In the genomic region with DNA sequence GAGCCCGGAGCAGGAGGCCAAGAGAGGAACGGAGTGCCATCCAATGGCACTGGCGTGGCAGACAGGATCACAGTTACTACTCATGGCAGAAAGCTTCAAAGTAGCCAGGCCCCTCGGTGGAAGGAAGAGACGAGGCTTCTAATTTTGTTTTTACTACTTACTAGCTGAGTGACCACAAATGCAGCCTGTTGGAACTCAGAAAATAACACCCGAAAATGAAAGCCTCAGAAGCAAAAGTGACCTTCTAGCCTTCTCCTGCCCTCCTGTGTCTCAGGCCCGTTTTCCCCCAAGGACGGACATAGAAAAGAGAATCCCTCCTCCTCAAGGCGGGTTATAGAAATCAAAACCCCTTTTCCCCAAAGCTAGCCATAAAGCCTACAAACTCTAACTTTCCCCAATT, we compare ENCODE assay signal across 34 cellular contexts. TPM values are rescaled to one million over a fixed set of nuclear protein-coding genes. Genes with fewer than 3 reads are reported as not detected.
DNase-seq lines count a peak whose midpoint lies in the region; ATAC-seq, FAIRE-seq and TF ChIP-seq lines count a peak whose summit lies in the region.
"Had no signal": no experiment of that assay in that cellular context is flagged by ENCODE, and none has a peak within 500 bp of the region (broad histone marks: within the 10 kb centered on the region; RNA-seq: fewer than 3 reads in every experiment).

No MANE protein-coding gene starts in this region.

- SMC1A ChIA-PET in GM12878 (lab: Charles Lee; ENCODE audit: uncharacterized antibody, unreplicated experiment): interaction anchor here (1.2 kb wide), 1 partner anchor 12 kb away, joined by 3 read pairs; no protein-coding TSS in a partner anchor

- DNase-seq in GM12865 (ENCODE audit: low read depth): peak; percentile 85
- DNase-seq in GM23338 (ENCODE audit: low spot score): no peak
- peak; percentile 44 for DNase-seq in GM12878 (ENCODE audit: low read depth, low spot score)
- no peak for DNase-seq in neural crest cell (ENCODE audit: low read depth, low spot score)
- no peak for DNase-seq in NCI-H345 treated with DMSO at 0.1 percent for 48 hours (lab: John Stamatoyannopoulos, UW; ENCODE audit: unreplicated experiment)
- DNase-seq in NCI-H510A treated with DMSO at 0.1 percent for 48 hours (lab: John Stamatoyannopoulos, UW): no peak
- DNase-seq in cerebellar nuclear complex (lab: John Stamatoyannopoulos, UW): no peak
- DNase-seq: activated B cell treated with CpG ODN at 0.5 μM for 24 hours; activated CD4-positive, alpha-beta memory T cell treated with anti-CD3 and anti-CD28 coated beads for 36 hours; activated naive CD8-positive, alpha-beta T cell treated with anti-CD3 and anti-CD28 coated beads for 36 hours; aorta; C1 segment of cervical spinal cord; caudate nucleus; DMS79; foreskin keratinocyte; heart left ventricle; kidney glomerular epithelial cell; lower lobe of right lung; NCI-H1048; NCI-H1694 treated with DMSO at 0.1 percent for 48 hours; NCI-H2171; NCI-H526; SJCRH30; stimulated activated CD4-positive, alpha-beta T cell treated with anti-CD3 and anti-CD28 coated beads, Interleukin-15, amount 100 ng/mL, for 24 hours; stimulated activated naive B cell treated with anti-CD40 and anti-IgM and Interleukin-4, amounts not matched to agents 10 μg/mL and 1 μg/mL and 100 μg/mL, for 72 hours; T1000; upper lobe of right lung had no signal

- H3K4me3 ChIP-seq in GM12865 (ENCODE audit: low read depth, low read length): peak overlapping the region; percentile 49
- no peak overlapping the region for H3K4me3 ChIP-seq in GM23338
- H3K4me3 ChIP-seq in GM12878: no peak overlapping the region
- H3K4me3 ChIP-seq: heart left ventricle, lower lobe of right lung, SJCRH30, upper lobe of right lung had no signal

- H3F3A ChIP-seq in GM23338 (replicated peaks; ENCODE audit: low read depth): peaks cover 9% of the 10 kb centered on the region

- peak; percentile 75 for FAIRE-seq in GM12878 (lab: Jason Lieb, UNC)
- FAIRE-seq: RCC 7860 had no signal

- peak overlapping the region; percentile 62; the same call in 1 of the 2 replicates for H3K4me2 ChIP-seq in GM23338
- peak overlapping the region; percentile 85 for H3K4me2 ChIP-seq in GM12878 (ENCODE audit: control insufficient read depth, insufficient read depth)

- peak overlapping the region; percentile 46; the same call in 1 of the 2 replicates for H3K9ac ChIP-seq in GM12878 (ENCODE audit: control insufficient read depth, insufficient read depth, low read length)

- peak; percentile 41 for TF ChIP-seq RAD21 in GM12878 (IDR thresholded peaks at IDR 0.05; ENCODE audit: insufficient read depth, low read depth, low read length)

- RAD21 ChIA-PET in GM12878 (lab: Charles Lee; ENCODE audit: unreplicated experiment): no interaction called here

- H3K9me3 ChIP-seq in GM12878 (replicated peaks; ENCODE audit: control insufficient read depth, insufficient read depth, low read length): no peaks in the 10 kb centered on the region
- H3K9me3 ChIP-seq: heart left ventricle, lower lobe of right lung, neutrophil, SJCRH30, upper lobe of right lung had no signal

- H3K27ac Mint-ChIP-seq in GM23338: no peak overlapping the region
- H3K27ac Mint-ChIP-seq in neural crest cell (ENCODE audit: unreplicated experiment): peak overlapping the region; percentile 98
- H3K27ac Mint-ChIP-seq: activated B cell treated with CpG ODN at 0.5 μM for 24 hours; activated CD4-positive, alpha-beta memory T cell treated with anti-CD3 and anti-CD28 coated beads for 36 hours; activated naive CD8-positive, alpha-beta T cell treated with anti-CD3 and anti-CD28 coated beads for 36 hours; activated T-helper 2 cell treated with anti-CD3 and anti-CD28 coated beads, Interferon-gamma antibody, Interleukin-2, Interleukin-4, amounts not matched to agents 10 μg/mL and 5 μg/mL and 100 μg/mL, durations not matched to agents 14 hours and 24 hours and 36 hours; progenitor cell of endocrine pancreas; stimulated activated naive B cell treated with anti-CD40 and anti-IgM and Interleukin-4, amounts not matched to agents 10 μg/mL and 1 μg/mL and 100 μg/mL, for 72 hours had no signal

- H2AFZ ChIP-seq in GM23338: no peak overlapping the region
- peak overlapping the region; percentile 40; the same call in 1 of the 2 replicates for H2AFZ ChIP-seq in GM12878 (ENCODE audit: control insufficient read depth, low read depth, low read length)

- H4K20me1 ChIP-seq in GM23338 (replicated peaks; ENCODE audit: insufficient read depth) (0 out of 2 replicates have a peak, but pooled peaks cover 4% of the 10 kb centered on the region), GM12878 (ENCODE audit: control insufficient read depth, insufficient read depth) (no peaks in the 10 kb centered on the region)

- no peak for TF ChIP-seq EP300 in GM12878 (IDR thresholded peaks at IDR 0.05; ENCODE audit: borderline replicate concordance in 1 of 2, control insufficient read depth in 1 of 2, low read depth in 2 of 2, low read length in 2 of 2)

- CTCF ChIA-PET in GM12878 (lab: Yijun Ruan, JAX): no interaction called here

- peaks cover 82% of the 10 kb centered on the region for H3K4me1 Mint-ChIP-seq in GM23338
- H3K4me1 Mint-ChIP-seq in neural crest cell: peaks cover 92% of the 10 kb centered on the region
- H3K4me1 Mint-ChIP-seq: activated B cell treated with CpG ODN at 0.5 μM for 24 hours; activated naive CD8-positive, alpha-beta T cell treated with anti-CD3 and anti-CD28 coated beads for 36 hours; stimulated activated naive B cell treated with anti-CD40 and anti-IgM and Interleukin-4, amounts not matched to agents 10 μg/mL and 1 μg/mL and 100 μg/mL, for 72 hours had no signal

- H3K27ac ChIP-seq in GM23338 (ENCODE audit: low read depth): no peak overlapping the region
- peak overlapping the region; percentile 57 for H3K27ac ChIP-seq in GM12878 (ENCODE audit: control insufficient read depth, insufficient read depth)
- H3K27ac ChIP-seq: foreskin keratinocyte, heart left ventricle, lower lobe of right lung, neutrophil, SJCRH30, upper lobe of right lung had no signal

- H3K79me2 ChIP-seq in GM23338 (replicated peaks; ENCODE audit: insufficient read depth) (no peaks in the 10 kb centered on the region), GM12878 (ENCODE audit: control insufficient read depth, insufficient read depth, low read length) (no peaks in the 10 kb centered on the region)

- H3K36me3 Mint-ChIP-seq in GM23338 (ENCODE audit: low read depth): peaks cover 20% of the 10 kb centered on the region; the same call in 2 of the 3 replicates
- H3K36me3 Mint-ChIP-seq in neural crest cell (ENCODE audit: low read depth): peaks cover 7% of the 10 kb centered on the region
- H3K36me3 Mint-ChIP-seq: activated CD4-positive, alpha-beta memory T cell treated with anti-CD3 and anti-CD28 coated beads for 36 hours; activated naive CD8-positive, alpha-beta T cell treated with anti-CD3 and anti-CD28 coated beads for 36 hours had no signal

- H3K27me3 ChIP-seq in GM23338 (ENCODE audit: insufficient read depth) (peaks cover 40% of the 10 kb centered on the region), GM12878 (replicated peaks in 1 of 2; ENCODE audit: control insufficient read depth in 2 of 2, insufficient read depth in 2 of 2, low read length in 1 of 2) (no peaks in the 10 kb centered on the region; a peak in 1 of 4 replicates)
- H3K27me3 ChIP-seq: heart left ventricle, SJCRH30, upper lobe of right lung had no signal

- WGBS in GM12878 (ENCODE audit: insufficient coverage, insufficient replicate concordance, low lambda C conversion rate, missing lambda C conversion rate): 27% methylated on average over 9 of the region's 9 CpGs

- H3K27me3 Mint-ChIP-seq in GM23338 (ENCODE audit: insufficient read depth, low read depth, poor library complexity) (peaks cover 57% of the 10 kb centered on the region), neural crest cell (ENCODE audit: low read depth) (no peaks in the 10 kb centered on the region)
- H3K27me3 Mint-ChIP-seq: activated naive CD8-positive, alpha-beta T cell treated with anti-CD3 and anti-CD28 coated beads for 36 hours had no signal

- no peaks in the 10 kb centered on the region; the same call in 1 of the 3 replicates for H3K9me3 Mint-ChIP-seq in GM23338
- no peaks in the 10 kb centered on the region for H3K9me3 Mint-ChIP-seq in neural crest cell
- H3K9me3 Mint-ChIP-seq: activated naive CD8-positive, alpha-beta T cell treated with anti-CD3 and anti-CD28 coated beads for 36 hours; activated T-helper 2 cell treated with anti-CD3 and anti-CD28 coated beads, Interferon-gamma antibody, Interleukin-2, Interleukin-4, amounts not matched to agents 10 μg/mL and 5 μg/mL and 100 μg/mL, durations not matched to agents 14 hours and 24 hours and 36 hours; stimulated activated naive B cell treated with anti-CD40 and anti-IgM and Interleukin-4, amounts not matched to agents 10 μg/mL and 1 μg/mL and 100 μg/mL, for 72 hours had no signal

- ATAC-seq in GM23338: no peak
- peak; percentile 82 for ATAC-seq in GM12878
- no peak for ATAC-seq in GM19467 (IDR thresholded peaks at IDR 0.05; ENCODE audit: unreplicated experiment)
- ATAC-seq: esophagus mucosa; foreskin keratinocyte; HCT116; heart left ventricle; lower lobe of right lung; stimulated activated naive B cell treated with anti-CD40 and anti-IgM and Interleukin-4, amounts not matched to agents 10 μg/mL and 1 μg/mL and 100 μg/mL, for 72 hours; upper lobe of right lung had no signal

- H3K9me2 ChIP-seq in GM23338 (ENCODE audit: insufficient read depth): no peaks in the 10 kb centered on the region

- intact Hi-C loops in GM12878 (cut with micrococcal nuclease; ENCODE audit: unreplicated experiment): no loop called here

- peaks cover 73% of the 10 kb centered on the region for H3K4me1 ChIP-seq in GM23338 (ENCODE audit: insufficient read depth)
- H3K4me1 ChIP-seq in GM12878 (ENCODE audit: control insufficient read depth, insufficient read depth, low read length): peaks cover 51% of the 10 kb centered on the region
- H3K4me1 ChIP-seq: foreskin keratinocyte, lower lobe of right lung, upper lobe of right lung had no signal

- TF ChIP-seq POLR2A in GM12878 (IDR thresholded peaks at IDR 0.05; ENCODE audit: low read depth, low read length): no peak

- POLR2A ChIA-PET in GM12878 (lab: Charles Lee): interaction anchor here (0.6 kb wide), 1 partner anchor 657 kb away, joined by 4 read pairs; no protein-coding TSS in a partner anchor

- BruUV-seq in GM12878 (replicated peaks; lab: Mats Ljungman, UMichigan): no TSS peak

- no peaks in the 10 kb centered on the region for H3K36me3 ChIP-seq in GM23338 (ENCODE audit: insufficient read depth)
- H3K36me3 ChIP-seq in GM12878 (ENCODE audit: control insufficient read depth in 2 of 2, insufficient read depth in 2 of 2, low read length in 1 of 2): no peaks in the 10 kb centered on the region
- H3K36me3 ChIP-seq: heart left ventricle, lower lobe of right lung, neutrophil, SJCRH30, upper lobe of right lung had no signal

- in situ Hi-C loops in GM12878 (cut with MboI): no loop called here

- TF ChIP-seq CTCF in GM12865 (IDR thresholded peaks at IDR 0.05; ENCODE audit: insufficient read depth, low read depth, low read length, missing control alignments): no peak
- TF ChIP-seq CTCF in GM23338 (conservative IDR thresholded peaks at IDR 0.05; ENCODE audit: low read depth in 2 of 2): no peak
- no peak; a peak in 1 of 6 replicates for TF ChIP-seq CTCF in GM12878 (IDR thresholded peaks at IDR 0.05 in 2 of 3, conservative IDR thresholded peaks at IDR 0.05 in 1 of 3; ENCODE audit: control insufficient read depth in 2 of 3, extremely low read depth in 1 of 3, insufficient read depth in 1 of 3, low read depth in 3 of 3, low read length in 3 of 3)
- TF ChIP-seq CTCF in neural crest cell (conservative IDR thresholded peaks at IDR 0.05): no peak

- H3K4me3 Mint-ChIP-seq in GM23338 (no peak overlapping the region), neural crest cell (peak overlapping the region; percentile 79)
- H3K4me3 Mint-ChIP-seq: activated B cell treated with CpG ODN at 0.5 μM for 24 hours; activated CD4-positive, alpha-beta memory T cell treated with anti-CD3 and anti-CD28 coated beads for 36 hours; activated naive CD8-positive, alpha-beta T cell treated with anti-CD3 and anti-CD28 coated beads for 36 hours; stimulated activated naive B cell treated with anti-CD40 and anti-IgM and Interleukin-4, amounts not matched to agents 10 μg/mL and 1 μg/mL and 100 μg/mL, for 72 hours had no signal

RNA-seq across cellular contexts. Expression of gene STRA6, which starts 9.9 kb away (rescaled TPM):
- total RNA-seq in GM23338 (2014; rRNA removed; shearing (Covaris generic)): 9.9 and 14.1 TPM in 2 replicates
- polyA plus RNA-seq in GM23338 (2016; fragmentation: Nextera tagmentation; extraction: Ambion mirVana) (8.2 TPM in 2 replicates), GM12878 (2011; rRNA removed) (0.39 and 1.3 TPM in 2 replicates), GM12878 (2014; fragmentation: Illumina TruSeq; extraction: Trizol) (2.4 and 4.2 TPM in 2 replicates), GM12878 (2014; fragmentation: Nextera tagmentation; extraction: Ambion mirVana) (under 1 TPM; 0.31 to 0.62 TPM), GM12878 (2014; rRNA removed) (8.8 and 10.8 TPM in 2 replicates), GM12878 (2016; fragmentation: Nextera tagmentation; extraction: Ambion mirVana) (10 to 100 TPM in 1 of 2 experiments, 1 to 10 TPM in 1; 8.8 to 10.4 TPM)
- total RNA-seq in GM12878 (2013; cell fraction: nucleolus; rRNA removed): 4.4 and 6.9 TPM in 2 replicates
- total RNA-seq in GM12878 (2014; rRNA removed) (6.9 and 7.1 TPM in 2 replicates), GM12878 (2014; rRNA removed; fragmentation: Illumina TruSeq; extraction: Trizol) (4.1 and 4.4 TPM in 2 replicates), GM12878 (2021) (9.7 and 10.0 TPM in 2 replicates), neural crest cell (138 and 146 TPM in 2 replicates)
- polyA plus RNA-seq in GM12878 (2011; ENCODE audit: low read depth): 1.2 TPM
- 0.84 and 1.4 TPM in 2 replicates for polyA plus RNA-seq in GM12878 (2011; cell fraction: cytosol; rRNA removed)
- 8.0 and 8.7 TPM in 2 replicates for polyA plus RNA-seq in GM12878 (2011; cell fraction: nucleus; rRNA removed)
- 2.5 and 2.9 TPM in 2 replicates for polyA plus RNA-seq in GM12878 (2012)
- polyA minus RNA-seq in GM12878 (2011; rRNA and poly(A)+ RNA removed): 0.82 and 0.95 TPM in 2 replicates
- 0.52 TPM in 1 of 2 replicates, not detected in the other for polyA minus RNA-seq in GM12878 (2011; cell fraction: cytosol; rRNA and poly(A)+ RNA removed)
- 3.3 and 4.2 TPM in 2 replicates for polyA minus RNA-seq in GM12878 (2011; cell fraction: nucleus; rRNA and poly(A)+ RNA removed)
- total RNA-seq: activated B cell treated with CpG ODN at 0.5 μM for 24 hours; activated CD4-positive, alpha-beta memory T cell treated with anti-CD3 and anti-CD28 coated beads for 36 hours; activated T-helper 2 cell treated with anti-CD3 and anti-CD28 coated beads, Interferon-gamma antibody, Interleukin-2, Interleukin-4, amounts not matched to agents 10 μg/mL and 5 μg/mL and 100 μg/mL, durations not matched to agents 14 hours and 24 hours and 36 hours; foreskin keratinocyte; lower lobe of right lung; upper lobe of right lung had no signal
- polyA plus RNA-seq: foreskin keratinocyte had no signal

RNA-seq across cellular contexts. Expression of gene CCDC33, which starts 23.6 kb away (rescaled TPM):
- total RNA-seq in GM23338 (2014; rRNA removed; shearing (Covaris generic)): 0.27 and 2.6 TPM in 2 replicates
- 2.5 and 2.8 TPM in 2 replicates for polyA plus RNA-seq in GM23338 (2016; fragmentation: Nextera tagmentation; extraction: Ambion mirVana)
- total RNA-seq in GM12878 (2013; cell fraction: nucleolus; rRNA removed): 0.69 TPM in 1 of 2 replicates, not detected in the other
- total RNA-seq in GM12878 (2014; rRNA removed): 2.6 and 2.9 TPM in 2 replicates
- total RNA-seq in GM12878 (2014; rRNA removed; fragmentation: Illumina TruSeq; extraction: Trizol): 4.4 and 4.8 TPM in 2 replicates
- 4.1 and 4.9 TPM in 2 replicates for total RNA-seq in GM12878 (2021)
- 0.62 TPM for polyA plus RNA-seq in GM12878 (2011; ENCODE audit: low read depth)
- polyA plus RNA-seq in GM12878 (2011; rRNA removed): 0.36 and 0.57 TPM in 2 replicates
- polyA plus RNA-seq in GM12878 (2011; cell fraction: cytosol; rRNA removed): 0.61 and 0.72 TPM in 2 replicates
- polyA plus RNA-seq in GM12878 (2011; cell fraction: nucleus; rRNA removed): 0.76 and 0.88 TPM in 2 replicates
- polyA plus RNA-seq in GM12878 (2012): 0.22 and 0.47 TPM in 2 replicates
- 3.1 and 3.2 TPM in 2 replicates for polyA plus RNA-seq in GM12878 (2014; fragmentation: Illumina TruSeq; extraction: Trizol)
- 1 to 10 TPM; 3.0 to 5.4 TPM for polyA plus RNA-seq in GM12878 (2014; fragmentation: Nextera tagmentation; extraction: Ambion mirVana)
- 4.1 and 6.0 TPM in 2 replicates for polyA plus RNA-seq in GM12878 (2014; rRNA removed)
- 1 to 10 TPM; 4.7 to 5.8 TPM for polyA plus RNA-seq in GM12878 (2016; fragmentation: Nextera tagmentation; extraction: Ambion mirVana)
- polyA minus RNA-seq in GM12878 (2011; rRNA and poly(A)+ RNA removed): 0.98 TPM in 1 of 2 replicates, not detected in the other
- not detected in 2 replicates for polyA minus RNA-seq in GM12878 (2011; cell fraction: cytosol; rRNA and poly(A)+ RNA removed)
- polyA minus RNA-seq in GM12878 (2011; cell fraction: nucleus; rRNA and poly(A)+ RNA removed): 0.67 TPM in 1 of 2 replicates, not detected in the other
- total RNA-seq in neural crest cell: 15.1 and 15.6 TPM in 2 replicates
- total RNA-seq: activated B cell treated with CpG ODN at 0.5 μM for 24 hours; activated CD4-positive, alpha-beta memory T cell treated with anti-CD3 and anti-CD28 coated beads for 36 hours; activated T-helper 2 cell treated with anti-CD3 and anti-CD28 coated beads, Interferon-gamma antibody, Interleukin-2, Interleukin-4, amounts not matched to agents 10 μg/mL and 5 μg/mL and 100 μg/mL, durations not matched to agents 14 hours and 24 hours and 36 hours; aorta; foreskin keratinocyte; heart left ventricle; upper lobe of right lung had no signal
- polyA plus RNA-seq: aorta, foreskin keratinocyte had no signal

RNA-seq across cellular contexts. Expression of gene ISLR, which starts 39.0 kb away (rescaled TPM):
- total RNA-seq in GM23338 (2014; rRNA removed; shearing (Covaris generic)): 1.6 TPM in 1 of 2 replicates, not detected in the other
- 0.09 and 0.55 TPM in 2 replicates for polyA plus RNA-seq in GM23338 (2016; fragmentation: Nextera tagmentation; extraction: Ambion mirVana)
- total RNA-seq in GM12878 (2013; cell fraction: nucleolus; rRNA removed): not detected in 2 replicates
- total RNA-seq in GM12878 (2014; rRNA removed): 0.62 and 1.1 TPM in 2 replicates
- total RNA-seq in GM12878 (2014; rRNA removed; fragmentation: Illumina TruSeq; extraction: Trizol): 0.28 and 0.45 TPM in 2 replicates
- 1.3 and 1.7 TPM in 2 replicates for total RNA-seq in GM12878 (2021)
- 0.29 TPM for polyA plus RNA-seq in GM12878 (2011; ENCODE audit: low read depth)
- 0.03 TPM in 1 of 2 replicates, not detected in the other for polyA plus RNA-seq in GM12878 (2011; rRNA removed)
- 0.03 and 0.09 TPM in 2 replicates for polyA plus RNA-seq in GM12878 (2011; cell fraction: cytosol; rRNA removed)
- polyA plus RNA-seq in GM12878 (2011; cell fraction: nucleus; rRNA removed): 0.16 TPM in 1 of 2 replicates, not detected in the other
- polyA plus RNA-seq in GM12878 (2012): 0.53 and 0.81 TPM in 2 replicates
- 0.16 and 0.46 TPM in 2 replicates for polyA plus RNA-seq in GM12878 (2014; fragmentation: Illumina TruSeq; extraction: Trizol)
- polyA plus RNA-seq in GM12878 (2014; fragmentation: Nextera tagmentation; extraction: Ambion mirVana): under 1 TPM; 0.05 to 0.13 TPM
- polyA plus RNA-seq in GM12878 (2014; rRNA removed): 0.92 and 1.1 TPM in 2 replicates
- polyA plus RNA-seq in GM12878 (2016; fragmentation: Nextera tagmentation; extraction: Ambion mirVana): 1 to 10 TPM in 1 of 2 experiments, under 1 TPM in 1; 0.91 to 1.8 TPM
- not detected in 2 replicates for polyA minus RNA-seq in GM12878 (2011; rRNA and poly(A)+ RNA removed)
- not detected in 2 replicates for polyA minus RNA-seq in GM12878 (2011; cell fraction: cytosol; rRNA and poly(A)+ RNA removed)
- not detected in 2 replicates for polyA minus RNA-seq in GM12878 (2011; cell fraction: nucleus; rRNA and poly(A)+ RNA removed)
- total RNA-seq in neural crest cell: 1.5 and 2.6 TPM in 2 replicates
- total RNA-seq: activated B cell treated with CpG ODN at 0.5 μM for 24 hours; activated CD4-positive, alpha-beta memory T cell treated with anti-CD3 and anti-CD28 coated beads for 36 hours; activated naive CD8-positive, alpha-beta T cell treated with anti-CD3 and anti-CD28 coated beads for 36 hours; activated T-helper 2 cell treated with anti-CD3 and anti-CD28 coated beads, Interferon-gamma antibody, Interleukin-2, Interleukin-4, amounts not matched to agents 10 μg/mL and 5 μg/mL and 100 μg/mL, durations not matched to agents 14 hours and 24 hours and 36 hours; foreskin keratinocyte; progenitor cell of endocrine pancreas had no signal
- polyA plus RNA-seq: foreskin keratinocyte had no signal

Comparison
In these comparisons a context has a peak if more than half of its experiments do, and no peak if none do; other contexts are left out.
1. DNase-seq: peak in GM12865 (single experiment) and GM12878 (single experiment); none in GM23338 (single experiment), neural crest cell (single experiment), NCI-H345 treated with DMSO at 0.1 percent for 48 hours (single experiment), NCI-H510A treated with DMSO at 0.1 percent for 48 hours (single experiment) and cerebellar nuclear complex (0 of 2).